ENCODE assay signal across 19 cellular contexts in the genomic region with DNA sequence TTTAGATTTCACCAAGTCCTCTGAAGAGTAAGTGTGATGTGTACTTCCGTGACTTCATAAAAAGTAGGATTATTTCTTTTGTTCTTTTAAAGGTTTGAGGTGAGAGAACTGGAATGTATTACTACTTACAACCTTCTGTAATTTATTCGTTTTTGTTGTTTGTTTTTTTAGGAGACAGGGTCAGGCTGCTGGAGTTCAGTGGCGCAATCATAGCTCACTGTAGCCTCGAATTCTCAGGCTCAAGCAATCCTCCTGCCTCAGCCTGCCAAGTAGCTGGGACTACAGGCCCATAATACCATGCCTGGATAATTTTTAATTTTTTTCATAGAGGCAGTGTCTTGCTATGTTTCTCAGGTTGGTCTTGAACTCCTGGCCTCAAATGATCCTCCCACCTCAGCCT.
DNase-seq lines count a peak whose midpoint lies in the region; ATAC-seq and TF ChIP-seq lines count a peak whose summit lies in the region.
"Had no signal": no experiment of that assay in that cellular context is flagged by ENCODE, and none has a peak within 500 bp of the region (broad histone marks: within the 10 kb centered on the region; RNA-seq: fewer than 3 reads in every experiment).

No MANE protein-coding gene starts in this region.

- H3K4me3 Mint-ChIP-seq in MCF 10A (ENCODE audit: unreplicated experiment), result no peak overlapping the region
- H3K4me3 Mint-ChIP-seq: B cell; CD8-positive, alpha-beta T cell; GM23338; IgD-negative memory B cell had no signal

- H3K9me3 Mint-ChIP-seq in MCF 10A (ENCODE audit: unreplicated experiment), result no peaks in the 10 kb centered on the region
- H3K9me3 Mint-ChIP-seq: CD8-positive, alpha-beta T cell; GM23338; IgD-negative memory B cell had no signal

- H3K27me3 ChIP-seq in breast epithelium, result no peaks in the 10 kb centered on the region
- H3K27me3 ChIP-seq: BLaER1 treated with 17β-estradiol and CSF1 and Interleukin-3, amounts not matched to agents 10 nM and 100 nM had no signal

- intact Hi-C loops in MCF 10A (cut with micrococcal nuclease) (no loop called here), breast epithelium (cut with DNase I; ENCODE audit: low total_unique reads) (loop anchor here (10.0 kb wide), 1 partner anchor 440 kb away; no protein-coding TSS in a partner anchor), lower leg skin (cut with DNase I; ENCODE audit: low total_unique reads) (no loop called here)

- no peak overlapping the region for H3K27ac Mint-ChIP-seq in MCF 10A (ENCODE audit: low read depth, unreplicated experiment)
- H3K27ac Mint-ChIP-seq: B cell; CD8-positive, alpha-beta T cell; GM23338; IgD-negative memory B cell had no signal

- no TSS peak for BruUV-seq in MCF 10A (replicated peaks; lab: Mats Ljungman, UMichigan)

- no peaks in the 10 kb centered on the region for H3K27me3 Mint-ChIP-seq in MCF 10A (ENCODE audit: insufficient read depth, unreplicated experiment)
- H3K27me3 Mint-ChIP-seq: IgD-negative memory B cell had no signal

- POLR2A ChIA-PET in MCF 10A (lab: Yijun Ruan, JAX), result interaction anchor here (0.6 to 0.7 kb wide), 2 partner anchors 220 to 253 kb away, joined by 3 read pairs; no protein-coding TSS in a partner anchor

- H3K4me3 ChIP-seq in breast epithelium (no peak overlapping the region), choroid plexus epithelial cell (ENCODE audit: low read depth, low read length) (no peak overlapping the region), lower leg skin (ENCODE audit: low read depth, poor library complexity, severe bottlenecking) (no peak overlapping the region)
- H3K4me3 ChIP-seq: BLaER1 treated with 17β-estradiol and CSF1 and Interleukin-3, amounts not matched to agents 10 nM and 100 nM; GM23338 had no signal

- no peak for TF ChIP-seq POLR2A in breast epithelium (IDR thresholded peaks at IDR 0.05)
- no peak for TF ChIP-seq POLR2A in lower leg skin (IDR thresholded peaks at IDR 0.05)

- no peaks in the 10 kb centered on the region for H3K9me3 ChIP-seq in breast epithelium
- H3K9me3 ChIP-seq: BLaER1 treated with 17β-estradiol and CSF1 and Interleukin-3, amounts not matched to agents 10 nM and 100 nM had no signal

- WGBS in lower leg skin, 2 donors, result 90 to 93% methylated on average over 4 of the region's 4 CpGs

- H3K4me1 Mint-ChIP-seq in MCF 10A (ENCODE audit: insufficient read depth, unreplicated experiment), result no peaks in the 10 kb centered on the region
- H3K4me1 Mint-ChIP-seq: B cell, GM23338, IgD-negative memory B cell had no signal

- peak; percentile 6 for DNase-seq in MCF 10A (ENCODE audit: unreplicated experiment)
- no peak for DNase-seq in breast epithelium (ENCODE audit: low spot score in 2 of 2)
- peak; percentile 74 for DNase-seq in choroid plexus epithelial cell (ENCODE audit: low read depth)
- peak; percentile 74 for DNase-seq in iris pigment epithelial cell (ENCODE audit: low read depth)
- no peak for DNase-seq in lower leg skin (ENCODE audit: low spot score in 2 of 2)
- DNase-seq: Calu3; CD8-positive, alpha-beta T cell; DMS79 treated with DMSO at 0.1 percent for 48 hours; GF-D8; H7; KBM-7 had no signal

- no peak for ATAC-seq in HG02610 (IDR thresholded peaks at IDR 0.05; ENCODE audit: unreplicated experiment)
- ATAC-seq in HG03025 (IDR thresholded peaks at IDR 0.05; ENCODE audit: low FRiP score, unreplicated experiment), result no peak
- ATAC-seq: CD8-positive, alpha-beta T cell; GM23338; HCT116 had no signal

- CTCF ChIA-PET in MCF 10A (lab: Yijun Ruan, JAX), result interaction anchor here (1.4 kb wide), 1 partner anchor 18 kb away, joined by 5 read pairs; no protein-coding TSS in a partner anchor

- no peaks in the 10 kb centered on the region for H3K4me1 ChIP-seq in breast epithelium
- H3K4me1 ChIP-seq: BLaER1 treated with 17β-estradiol and CSF1 and Interleukin-3, amounts not matched to agents 10 nM and 100 nM had no signal

- TF ChIP-seq CTCF in MCF 10A (IDR thresholded peaks at IDR 0.05; ENCODE audit: unreplicated experiment), result no peak
- no peak for TF ChIP-seq CTCF in breast epithelium (IDR thresholded peaks at IDR 0.05)
- no peak for TF ChIP-seq CTCF in choroid plexus epithelial cell (conservative IDR thresholded peaks at IDR 0.05; ENCODE audit: low read depth, low read length)
- TF ChIP-seq CTCF in lower leg skin (IDR thresholded peaks at IDR 0.05), result no peak

- H3K36me3 Mint-ChIP-seq in MCF 10A (ENCODE audit: insufficient read depth, unreplicated experiment), result peaks cover 50% of the 10 kb centered on the region
- H3K36me3 Mint-ChIP-seq: CD8-positive, alpha-beta T cell; IgD-negative memory B cell had no signal

- no peaks in the 10 kb centered on the region for H3K36me3 ChIP-seq in breast epithelium
- H3K36me3 ChIP-seq: BLaER1 treated with 17β-estradiol and CSF1 and Interleukin-3, amounts not matched to agents 10 nM and 100 nM had no signal

- no peak overlapping the region for H3K27ac ChIP-seq in breast epithelium
- H3K27ac ChIP-seq: 22Rv1; BLaER1 treated with 17β-estradiol and CSF1 and Interleukin-3, amounts not matched to agents 10 nM and 100 nM had no signal

Comparison
In these comparisons a context has a peak if more than half of its experiments do, and no peak if none do; other contexts are left out.
1. DNase-seq: peak in MCF 10A (single experiment), choroid plexus epithelial cell (single experiment) and iris pigment epithelial cell (single experiment); none in breast epithelium (0 of 2) and lower leg skin (0 of 2).